ENCODE assay signal across 19 cellular contexts in genomic region chr16:78206623-78207223, GRCh38.
"Had no signal": no experiment of that assay in that cellular context is flagged by ENCODE, and none has a peak within 500 bp of the region (broad histone marks: within the 10 kb centered on the region; RNA-seq: fewer than 3 reads in every experiment).

No MANE protein-coding gene starts in this region.

- DNase-seq: IMR-90, Kasumi-1, KG1, MM.1S, NCI-H1092 treated with DMSO at 0.1 percent for 48 hours, NCI-H1436, NCI-H187, NCI-H2029, NCI-H2081 treated with DMSO at 0.1 percent for 48 hours, NCI-H2171, NCI-H226, NCI-H446, NCI-H510A, NCI-H524 treated with DMSO at 0.1 percent for 48 hours, NCI-H69, NCI-H774, SHP77, SK-N-SH had no signal

- H3K9me3 ChIP-seq: SK-N-SH had no signal

- H3K9ac ChIP-seq: SK-N-SH had no signal

- H3K27ac ChIP-seq: RWPE1 had no signal

- H3K4me2 ChIP-seq: SK-N-SH had no signal
